Comparison of ENCODE assay signal across 1 cellular context in the genomic region with DNA sequence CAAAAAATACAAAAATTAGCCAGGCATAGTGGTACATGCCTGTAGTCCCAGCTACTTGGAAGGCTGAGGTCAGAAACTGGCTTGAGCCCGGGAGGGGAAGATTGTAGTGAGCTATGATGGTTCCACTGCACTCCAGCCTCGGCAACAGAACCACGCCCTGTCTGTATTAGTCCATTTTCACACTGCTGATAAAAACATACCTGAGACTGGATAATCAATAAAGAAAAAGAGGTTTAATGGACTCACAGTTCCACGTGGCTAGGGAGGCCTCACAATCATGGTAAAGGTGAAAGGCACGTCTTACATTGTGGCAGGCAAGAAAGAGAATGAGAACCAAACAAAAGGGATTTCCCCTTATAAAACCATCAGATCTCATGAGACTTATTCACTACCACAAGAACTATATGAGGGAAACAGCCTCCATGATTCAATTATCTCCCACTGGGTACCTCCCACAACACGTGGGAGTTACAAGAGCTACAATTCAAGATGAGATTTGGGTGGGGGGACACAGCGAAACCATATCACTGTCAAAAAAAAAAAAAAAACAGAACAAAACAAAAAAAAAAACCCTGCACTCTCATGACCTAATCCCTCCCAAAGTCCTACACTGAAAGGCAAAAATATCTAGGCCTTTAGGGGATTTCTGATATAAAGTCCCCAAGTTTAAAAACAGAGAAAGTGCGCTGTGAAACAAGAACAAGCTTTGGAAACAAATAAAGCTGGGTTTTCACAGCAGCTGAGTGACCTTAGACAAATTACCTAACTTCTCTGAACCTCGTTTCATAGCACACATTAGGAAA.
TF ChIP-seq lines count a peak whose summit lies in the region.

No MANE protein-coding gene starts in this region.

TF ChIP-seq in GM12878, 131 proteins besides CTCF, POLR2A, EP300 and RAD21 (continued from another document):
- TF ChIP-seq CUX1 (IDR thresholded peaks at IDR 0.05; ENCODE audit: insufficient replicate concordance, low read depth, low read length) (peak; percentile 48), RUNX3 (IDR thresholded peaks at IDR 0.05; ENCODE audit: low read length) (peak; percentile 77), RBBP5 (conservative IDR thresholded peaks at IDR 0.05) (no peak), MLLT1 (IDR thresholded peaks at IDR 0.05) (peak; percentile 33; the same call in 1 of the 2 replicates), CBFB (IDR thresholded peaks at IDR 0.05; ENCODE audit: low read depth) (0 out of 2 replicates have a peak, but pooled peaks have one; percentile 37), ETV6 (conservative IDR thresholded peaks at IDR 0.05 in 1 of 2, IDR thresholded peaks at IDR 0.05 in 1 of 2; ENCODE audit: borderline replicate concordance in 1 of 2, low read depth in 1 of 2) (peak in 1 of 2 experiments; percentile 13; a peak in 1 of 4 replicates), EGR1 (IDR thresholded peaks at IDR 0.05; ENCODE audit: borderline replicate concordance in 1 of 2, low read depth in 2 of 2, low read length in 2 of 2) (peak in 1 of 2 experiments; percentile 33; a peak in 1 of 3 replicates), RELA (IDR thresholded peaks at IDR 0.05; ENCODE audit: borderline replicate concordance, partially characterized antibody) (peak; percentile 55), SUPT20H (IDR thresholded peaks at IDR 0.05; ENCODE audit: borderline replicate concordance, control insufficient read depth, low read depth, low read length) (no peak), NR2C2 (IDR thresholded peaks at IDR 0.05; ENCODE audit: borderline replicate concordance, control insufficient read depth, insufficient read length, low read depth) (no peak), ZNF384 (IDR thresholded peaks at IDR 0.05; ENCODE audit: borderline replicate concordance, low read depth, low read length) (peak; percentile 90), HCFC1 (IDR thresholded peaks at IDR 0.05; ENCODE audit: low read length) (no peak), SMAD1 (IDR thresholded peaks at IDR 0.05; ENCODE audit: low read depth, partially characterized antibody) (peak; percentile 86), TAF1 (IDR thresholded peaks at IDR 0.05; ENCODE audit: borderline replicate concordance, low read depth, low read length) (0 out of 2 replicates have a peak, but pooled peaks have one; percentile 39), STAT1 (conservative IDR thresholded peaks at IDR 0.05) (no peak), SMARCA5 (IDR thresholded peaks at IDR 0.05) (peak; percentile 96), MEF2B (IDR thresholded peaks at IDR 0.05; ENCODE audit: partially characterized antibody, poor library complexity, severe bottlenecking) (peak; percentile 92), EED (IDR thresholded peaks at IDR 0.05; ENCODE audit: low read depth) (peak; percentile 35; the same call in 1 of the 2 replicates)
- TF ChIP-seq, protein P1, sequence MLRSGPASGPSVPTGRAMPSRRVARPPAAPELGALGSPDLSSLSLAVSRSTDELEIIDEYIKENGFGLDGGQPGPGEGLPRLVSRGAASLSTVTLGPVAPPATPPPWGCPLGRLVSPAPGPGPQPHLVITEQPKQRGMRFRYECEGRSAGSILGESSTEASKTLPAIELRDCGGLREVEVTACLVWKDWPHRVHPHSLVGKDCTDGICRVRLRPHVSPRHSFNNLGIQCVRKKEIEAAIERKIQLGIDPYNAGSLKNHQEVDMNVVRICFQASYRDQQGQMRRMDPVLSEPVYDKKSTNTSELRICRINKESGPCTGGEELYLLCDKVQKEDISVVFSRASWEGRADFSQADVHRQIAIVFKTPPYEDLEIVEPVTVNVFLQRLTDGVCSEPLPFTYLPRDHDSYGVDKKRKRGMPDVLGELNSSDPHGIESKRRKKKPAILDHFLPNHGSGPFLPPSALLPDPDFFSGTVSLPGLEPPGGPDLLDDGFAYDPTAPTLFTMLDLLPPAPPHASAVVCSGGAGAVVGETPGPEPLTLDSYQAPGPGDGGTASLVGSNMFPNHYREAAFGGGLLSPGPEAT (IDR thresholded peaks at IDR 0.05; ENCODE audit: low read depth): peak; percentile 95
- TF ChIP-seq, protein P2, sequence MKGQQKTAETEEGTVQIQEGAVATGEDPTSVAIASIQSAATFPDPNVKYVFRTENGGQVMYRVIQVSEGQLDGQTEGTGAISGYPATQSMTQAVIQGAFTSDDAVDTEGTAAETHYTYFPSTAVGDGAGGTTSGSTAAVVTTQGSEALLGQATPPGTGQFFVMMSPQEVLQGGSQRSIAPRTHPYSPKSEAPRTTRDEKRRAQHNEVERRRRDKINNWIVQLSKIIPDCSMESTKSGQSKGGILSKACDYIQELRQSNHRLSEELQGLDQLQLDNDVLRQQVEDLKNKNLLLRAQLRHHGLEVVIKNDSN (IDR thresholded peaks at IDR 0.05; ENCODE audit: borderline replicate concordance, extremely low read length, insufficient read depth, low read depth, low read length): no peak
